In the genomic region with DNA sequence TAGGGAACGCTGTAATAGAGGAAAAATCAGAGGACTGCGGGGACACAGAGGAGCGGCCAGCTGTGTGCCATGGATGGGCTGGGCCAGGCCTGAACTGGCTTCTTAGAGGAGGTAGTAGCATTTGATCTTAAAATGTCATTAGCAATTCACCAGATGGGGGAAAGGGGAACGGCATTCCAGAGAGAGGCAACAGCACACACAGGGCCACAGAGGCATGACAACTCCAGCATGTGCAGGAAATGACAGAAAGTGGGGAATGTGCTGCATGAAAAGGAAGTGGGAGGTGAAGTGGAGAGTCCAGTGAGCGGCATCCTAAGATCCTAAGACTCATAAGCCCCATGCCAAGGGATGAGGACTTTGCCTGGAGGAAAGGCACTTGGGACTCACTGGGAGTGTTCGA, we compare ENCODE assay signal across 18 cellular contexts.
DNase-seq lines count a peak whose midpoint lies in the region; ATAC-seq, FAIRE-seq and TF ChIP-seq lines count a peak whose summit lies in the region.
"Had no signal": no experiment of that assay in that cellular context is flagged by ENCODE, and none has a peak within 500 bp of the region (broad histone marks: within the 10 kb centered on the region; RNA-seq: fewer than 3 reads in every experiment).

No MANE protein-coding gene starts in this region.

- intact Hi-C loops in CD4-positive, alpha-beta memory T cell (cut with micrococcal nuclease): no loop called here

- no peaks in the 10 kb centered on the region for H3K36me3 ChIP-seq in CD4-positive, alpha-beta memory T cell (ENCODE audit: insufficient read depth, low read length)
- peaks cover 0 to 3% (median 0%) of the 10 kb centered on the region in 4 experiments; a peak in 1 of 8 replicates for H3K36me3 ChIP-seq in H1 (ENCODE audit: control insufficient read depth in 2 of 4, insufficient read depth in 4 of 4, low read length in 3 of 4)
- no peaks in the 10 kb centered on the region for H3K36me3 ChIP-seq in neuronal stem cell (replicated peaks in 1 of 2; ENCODE audit: control insufficient read depth in 2 of 2, insufficient read depth in 2 of 2, low read length in 2 of 2)

- no peak for TF ChIP-seq POLR2A in H1 (IDR thresholded peaks at IDR 0.05; ENCODE audit: control extremely low read depth in 1 of 2, low read depth in 2 of 2, low read length in 2 of 2)

- no peaks in the 10 kb centered on the region for H3K27me3 ChIP-seq in CD4-positive, alpha-beta memory T cell (ENCODE audit: insufficient read depth, low read length)
- H3K27me3 ChIP-seq in H1 (replicated peaks in 1 of 4; ENCODE audit: control insufficient read depth in 3 of 4, extremely low read depth in 1 of 4, insufficient read depth in 3 of 4, low read length in 3 of 4) (no peaks in the 10 kb centered on the region), neuronal stem cell (ENCODE audit: control insufficient read depth in 3 of 3, insufficient read depth in 3 of 3, low read depth in 1 of 3, low read length in 3 of 3) (no peaks in the 10 kb centered on the region)

- TF ChIP-seq CTCF in H1 (IDR thresholded peaks at IDR 0.05; ENCODE audit: control extremely low read depth in 1 of 3, insufficient read depth in 1 of 3, low read depth in 1 of 3, low read length in 3 of 3): no peak

- no peaks in the 10 kb centered on the region for H4K20me1 ChIP-seq in H1 (replicated peaks in 1 of 2; ENCODE audit: control insufficient read depth in 1 of 2, insufficient read depth in 2 of 2, low read length in 2 of 2)

- no peak for DNase-seq in CD4-positive, alpha-beta memory T cell
- peak; percentile 13 for DNase-seq in NCI-H226
- DNase-seq in H1 (ENCODE audit: low read depth in 1 of 2, low spot score in 2 of 2): no peak
- no peak for DNase-seq in neuronal stem cell (ENCODE audit: low spot score)
- no peak for DNase-seq in DMS 273 treated with DMSO at 0.1 percent for 48 hours (lab: John Stamatoyannopoulos, UW)
- DNase-seq in SK-N-DZ (ENCODE audit: low spot score): no peak
- no peak for DNase-seq in superior temporal gyrus (ENCODE audit: extremely low spot score)
- DNase-seq: COR-L47; NCI-H1417; NCI-H510A treated with DMSO at 0.1 percent for 48 hours; Right ventricle myocardium superior; stimulated activated CD4-positive, alpha-beta T cell treated with anti-CD3 and anti-CD28 coated beads, Interleukin-4, amount 100 ng/mL, for 24 hours; stimulated activated naive CD4-positive, alpha-beta T cell treated with Interleukin-2 at 50 U/mL for 16 hours had no signal

- WGBS in H1 (ENCODE audit: extremely low coverage in 1 of 2, insufficient coverage in 1 of 2, insufficient read length in 1 of 2, insufficient replicate concordance in 2 of 2, low coverage in 1 of 2, low lambda C conversion rate in 2 of 2, missing lambda C conversion rate in 1 of 2), 2 experiments: 73% methylated on average over 6 of the region's 6 CpGs; no CpG with 5 or more reads in 1 of the 2 experiments
- WGBS in neuronal stem cell (ENCODE audit: extremely low coverage in 2 of 2, insufficient read length in 2 of 2, insufficient replicate concordance in 1 of 2), 2 donors: no CpG with 5 or more reads among the region's 6 CpGs

- no peak overlapping the region for H3K23ac ChIP-seq in H1 (ENCODE audit: insufficient read length)
- no peak overlapping the region for H3K23ac ChIP-seq in neuronal stem cell (ENCODE audit: low read depth, low read length, poor library complexity)

- H3K27ac ChIP-seq in CD4-positive, alpha-beta memory T cell (ENCODE audit: low read depth, low read length): no peak overlapping the region
- H3K27ac ChIP-seq in H1 (ENCODE audit: low read depth, low read length) (no peak overlapping the region), neuronal stem cell (replicated peaks; ENCODE audit: low read length) (no peak overlapping the region)

- TF ChIP-seq EP300 in H1 (IDR thresholded peaks at IDR 0.05; ENCODE audit: borderline replicate concordance in 1 of 2, low read depth in 2 of 2, low read length in 2 of 2): no peak

- TF ChIP-seq RAD21 in H1 (IDR thresholded peaks at IDR 0.05 in 1 of 2, conservative IDR thresholded peaks at IDR 0.05 in 1 of 2; ENCODE audit: low read depth in 2 of 2, low read length in 2 of 2): no peak

- H3K9me3 ChIP-seq in CD4-positive, alpha-beta memory T cell (ENCODE audit: control insufficient read depth in 1 of 2, low read length in 2 of 2): no peaks in the 10 kb centered on the region
- H3K9me3 ChIP-seq in H1 (ENCODE audit: insufficient read depth in 2 of 2, low read depth in 1 of 2, low read length in 1 of 2) (no peaks in the 10 kb centered on the region), neuronal stem cell (replicated peaks in 1 of 2; ENCODE audit: control insufficient read depth in 2 of 2, insufficient read depth in 1 of 2, low read depth in 1 of 2, low read length in 2 of 2) (no peaks in the 10 kb centered on the region)

- H3K79me1 ChIP-seq in H1 (ENCODE audit: low read depth, low read length) (no peaks in the 10 kb centered on the region), neuronal stem cell (ENCODE audit: low read depth, low read length) (no peaks in the 10 kb centered on the region)

- CTCF ChIA-PET in CD4-positive, alpha-beta memory T cell (lab: Charles Lee; ENCODE audit: partially characterized antibody): interaction anchor here (1.2 to 1.6 kb wide), 3 partner anchors 10 to 51 kb away, joined by 4 read pairs; no protein-coding TSS in a partner anchor
- CTCF ChIA-PET in H1 (lab: Charles Lee; ENCODE audit: partially characterized antibody): interaction anchor here (1.0 to 1.4 kb wide), 2 partner anchors 12 to 14 kb away, joined by 5 read pairs; no protein-coding TSS in a partner anchor

- no peak for FAIRE-seq in H1 (lab: Jason Lieb, UNC)
- FAIRE-seq: colon, HepG2, TTC549 had no signal

- H3K18ac ChIP-seq in H1 (ENCODE audit: extremely low read depth, low read length) (no peak overlapping the region), neuronal stem cell (ENCODE audit: low read length) (peak overlapping the region; percentile 33)

- H3K79me2 ChIP-seq in H1 (ENCODE audit: control insufficient read depth in 1 of 2, insufficient read depth in 2 of 2, low read length in 2 of 2): no peaks in the 10 kb centered on the region

- ATAC-seq in HG03175 (IDR thresholded peaks at IDR 0.05; ENCODE audit: unreplicated experiment): no peak
- ATAC-seq: HepG2 had no signal

- H3K56ac ChIP-seq in H1 (replicated peaks; ENCODE audit: insufficient read length, low read depth, low read length): no peak overlapping the region

- 0 out of 2 replicates have a peak overlapping the region, but pooled peaks have one; percentile 16 for H2BK20ac ChIP-seq in H1 (ENCODE audit: low read length)

- no peak overlapping the region for H4K5ac ChIP-seq in H1 (ENCODE audit: insufficient read length, low read depth, low read length)

- H2AFZ ChIP-seq in H1 (ENCODE audit: low read length): no peak overlapping the region
- no peak overlapping the region for H2AFZ ChIP-seq in neuronal stem cell (ENCODE audit: low read length)

- no peak overlapping the region for H3K14ac ChIP-seq in H1 (ENCODE audit: insufficient read length)
- H3K14ac ChIP-seq in neuronal stem cell (ENCODE audit: low read length): no peak overlapping the region

- H3K27me3 Mint-ChIP-seq in CD4-positive, alpha-beta memory T cell: no peaks in the 10 kb centered on the region

- H2BK120ac ChIP-seq in H1 (replicated peaks; ENCODE audit: low read depth, low read length): no peak overlapping the region
- peak overlapping the region; percentile 14 for H2BK120ac ChIP-seq in neuronal stem cell (ENCODE audit: low read depth, low read length)

- H3K36me3 Mint-ChIP-seq in CD4-positive, alpha-beta memory T cell: peaks cover 2 to 5% of the 10 kb centered on the region in 2 donors
- H3K36me3 Mint-ChIP-seq: mesothelial cell of epicardium had no signal

- H2BK5ac ChIP-seq in H1 (ENCODE audit: low read depth, low read length) (no peak overlapping the region), neuronal stem cell (ENCODE audit: low read length) (no peak overlapping the region)

- H4K91ac ChIP-seq in H1 (replicated peaks; ENCODE audit: insufficient read length, low read length): no peak overlapping the region
- H4K91ac ChIP-seq in neuronal stem cell (ENCODE audit: low read depth, low read length, poor library complexity): no peak overlapping the region

- POLR2A ChIA-PET in CD4-positive, alpha-beta memory T cell (lab: Charles Lee; ENCODE audit: partially characterized antibody): interaction anchor here (1.2 to 1.8 kb wide), 3 partner anchors 9 to 69 kb away, joined by 3 to 11 read pairs (median 3); a partner anchor contains a TSS
- POLR2A ChIA-PET in H1 (lab: Charles Lee; ENCODE audit: partially characterized antibody): no interaction called here

- peaks cover 77% of the 10 kb centered on the region for H3K4me1 ChIP-seq in CD4-positive, alpha-beta memory T cell (ENCODE audit: insufficient read depth, low read length)
- H3K4me1 ChIP-seq in H1 (replicated peaks in 1 of 4; ENCODE audit: control insufficient read depth in 3 of 4, insufficient read depth in 4 of 4, low read length in 3 of 4) (peaks cover 0 to 7% (median 3%) of the 10 kb centered on the region in 4 experiments; a peak in 4 of 7 replicates), neuronal stem cell (ENCODE audit: control insufficient read depth in 2 of 2, insufficient read depth in 1 of 2, low read depth in 1 of 2, low read length in 2 of 2) (peaks cover 25% of the 10 kb centered on the region in 2 donors)

- no peak overlapping the region for H2AK5ac ChIP-seq in H1 (ENCODE audit: low read depth, low read length)
- H2AK5ac ChIP-seq in neuronal stem cell (ENCODE audit: low read depth, low read length): peak overlapping the region; percentile 10

- H2BK15ac ChIP-seq in H1 (ENCODE audit: low read length) (no peak overlapping the region), neuronal stem cell (ENCODE audit: low read length) (peak overlapping the region; percentile 76)

- no peak overlapping the region for H3K4me2 ChIP-seq in H1 (ENCODE audit: insufficient read depth in 1 of 2, low read depth in 2 of 2, low read length in 2 of 2)
- H3K4me2 ChIP-seq in neuronal stem cell (ENCODE audit: insufficient read depth, low read length, poor library complexity, severe bottlenecking): no peak overlapping the region

- peak overlapping the region in 5 of 8 donors; percentile 4 to 47 (median 20) for H3K4me3 Mint-ChIP-seq in CD4-positive, alpha-beta memory T cell
- H3K4me3 Mint-ChIP-seq: mesothelial cell of epicardium had no signal

- H2BK12ac ChIP-seq in H1 (ENCODE audit: low read depth, low read length) (no peak overlapping the region; the same call in 1 of the 2 replicates), neuronal stem cell (ENCODE audit: low read length) (no peak overlapping the region)

- no peak overlapping the region for H3K4ac ChIP-seq in H1 (replicated peaks; ENCODE audit: insufficient read length, low read depth, low read length)
- H3K4ac ChIP-seq in neuronal stem cell (ENCODE audit: low read length): no peak overlapping the region

- H3K9ac ChIP-seq in H1 (replicated peaks in 1 of 4; ENCODE audit: extremely low read depth in 1 of 4, low read depth in 3 of 4, low read length in 3 of 4) (no peak overlapping the region), neuronal stem cell (ENCODE audit: low read depth, low read length, poor library complexity) (no peak overlapping the region)

- peak overlapping the region in 6 of 7 donors; percentile 4 to 77 (median 56) for H3K27ac Mint-ChIP-seq in CD4-positive, alpha-beta memory T cell
- H3K27ac Mint-ChIP-seq: mesothelial cell of epicardium had no signal

- H3K9me3 Mint-ChIP-seq in CD4-positive, alpha-beta memory T cell: no peaks in the 10 kb centered on the region
- H3K9me3 Mint-ChIP-seq: mesothelial cell of epicardium had no signal

- H3K4me1 Mint-ChIP-seq in CD4-positive, alpha-beta memory T cell: peaks cover 58 to 90% (median 77%) of the 10 kb centered on the region in 4 donors

- no peak overlapping the region for H3K4me3 ChIP-seq in CD4-positive, alpha-beta memory T cell (ENCODE audit: low read length in 2 of 2)
- no peak overlapping the region for H3K4me3 ChIP-seq in H1 (ENCODE audit: extremely low read depth in 1 of 4, insufficient read depth in 2 of 4, low read depth in 3 of 4, low read length in 4 of 4)
- no peak overlapping the region for H3K4me3 ChIP-seq in neuronal stem cell (ENCODE audit: low read length in 2 of 2)

- H4K8ac ChIP-seq in H1 (ENCODE audit: extremely low read depth, insufficient read depth, low read length) (no peak overlapping the region), neuronal stem cell (ENCODE audit: low read depth, low read length) (no peak overlapping the region)

- no peaks in the 10 kb centered on the region for H3K23me2 ChIP-seq in H1 (ENCODE audit: low read depth, low read length)
